ENCODE assay signal across 1 cellular context in the genomic region with DNA sequence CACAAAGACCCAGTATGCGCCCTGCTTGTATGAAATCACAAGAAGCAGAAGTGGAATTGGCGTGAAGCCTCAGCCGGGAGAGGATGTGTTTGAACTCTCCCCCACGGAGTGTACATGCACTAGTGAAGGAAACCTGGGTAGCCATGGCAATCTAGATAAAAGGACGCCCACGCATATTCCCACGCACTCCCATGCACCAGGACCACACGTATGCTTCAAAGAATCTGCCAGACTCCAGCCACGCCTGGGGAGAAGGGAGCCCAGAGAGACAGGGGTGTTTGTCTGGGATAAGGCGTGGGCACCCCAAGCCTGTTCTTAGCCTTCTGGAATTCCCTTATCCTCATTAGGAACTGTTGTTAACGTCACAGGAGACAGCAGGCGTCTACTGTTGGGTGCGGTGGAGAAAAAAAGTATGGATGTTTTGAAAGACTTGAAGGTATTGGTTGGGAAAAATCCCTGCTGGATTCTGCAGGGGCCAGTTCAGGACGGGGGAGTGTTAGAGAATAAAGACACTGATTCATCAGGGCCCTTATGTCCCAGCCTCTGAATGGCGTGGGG.
TF ChIP-seq lines count a peak whose summit lies in the region.

No MANE protein-coding gene starts in this region.

TF ChIP-seq in K562, 482 proteins besides CTCF, POLR2A, EP300 and RAD21 (continued from another document and continues in another):
- TF ChIP-seq TBP (optimal IDR thresholded peaks at IDR 0.05; ENCODE audit: low read depth, low read length) = no peak
- 0 out of 2 replicates have a peak, but pooled peaks have one; percentile 16 for TF ChIP-seq MTA1 (IDR thresholded peaks at IDR 0.05; ENCODE audit: borderline replicate concordance)
- no peak for TF ChIP-seq OTX1 (CRISPR knock-in tag; IDR thresholded peaks at IDR 0.05)
- TF ChIP-seq CXXC5 (CRISPR knock-in tag; IDR thresholded peaks at IDR 0.05) = 0 out of 2 replicates have a peak, but pooled peaks have one; percentile 8
- peak; percentile 53 to 59 for TF ChIP-seq NRF1 (conservative IDR thresholded peaks at IDR 0.05 in 1 of 2, IDR thresholded peaks at IDR 0.05 in 1 of 2)
- TF ChIP-seq, protein P1, sequence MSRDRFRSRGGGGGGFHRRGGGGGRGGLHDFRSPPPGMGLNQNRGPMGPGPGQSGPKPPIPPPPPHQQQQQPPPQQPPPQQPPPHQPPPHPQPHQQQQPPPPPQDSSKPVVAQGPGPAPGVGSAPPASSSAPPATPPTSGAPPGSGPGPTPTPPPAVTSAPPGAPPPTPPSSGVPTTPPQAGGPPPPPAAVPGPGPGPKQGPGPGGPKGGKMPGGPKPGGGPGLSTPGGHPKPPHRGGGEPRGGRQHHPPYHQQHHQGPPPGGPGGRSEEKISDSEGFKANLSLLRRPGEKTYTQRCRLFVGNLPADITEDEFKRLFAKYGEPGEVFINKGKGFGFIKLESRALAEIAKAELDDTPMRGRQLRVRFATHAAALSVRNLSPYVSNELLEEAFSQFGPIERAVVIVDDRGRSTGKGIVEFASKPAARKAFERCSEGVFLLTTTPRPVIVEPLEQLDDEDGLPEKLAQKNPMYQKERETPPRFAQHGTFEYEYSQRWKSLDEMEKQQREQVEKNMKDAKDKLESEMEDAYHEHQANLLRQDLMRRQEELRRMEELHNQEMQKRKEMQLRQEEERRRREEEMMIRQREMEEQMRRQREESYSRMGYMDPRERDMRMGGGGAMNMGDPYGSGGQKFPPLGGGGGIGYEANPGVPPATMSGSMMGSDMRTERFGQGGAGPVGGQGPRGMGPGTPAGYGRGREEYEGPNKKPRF (IDR thresholded peaks at IDR 0.05; ENCODE audit: low read depth, low read length) = no peak
- TF ChIP-seq ZNF589 (CRISPR knock-in tag; IDR thresholded peaks at IDR 0.05; ENCODE audit: low read depth) = 0 out of 2 replicates have a peak, but pooled peaks have one; percentile 27
- TF ChIP-seq EGR1 (conservative IDR thresholded peaks at IDR 0.05) = peak; percentile 99
- TF ChIP-seq ZKSCAN8 (CRISPR knock-in tag; IDR thresholded peaks at IDR 0.05) = no peak
- no peak for TF ChIP-seq MCM2 (IDR thresholded peaks at IDR 0.05; ENCODE audit: low read depth)
- TF ChIP-seq ZNF239 (CRISPR knock-in tag; IDR thresholded peaks at IDR 0.05) = no peak
- TF ChIP-seq SMARCE1 (IDR thresholded peaks at IDR 0.05) = peak; percentile 32; the same call in 1 of the 2 replicates
- 0 out of 2 replicates have a peak, but pooled peaks have one; percentile 13 for TF ChIP-seq JUN (IDR thresholded peaks at IDR 0.05; ENCODE audit: borderline replicate concordance, low read depth, low read length)
- no peak for TF ChIP-seq JUN (CRISPR knock-in tag; IDR thresholded peaks at IDR 0.05; ENCODE audit: borderline replicate concordance)
- TF ChIP-seq YBX1 (IDR thresholded peaks at IDR 0.05) = no peak
- TF ChIP-seq KDM1A (IDR thresholded peaks at IDR 0.05) = peak; percentile 33 to 60; a peak in 2 of 4 replicates
- 0 out of 2 replicates have a peak, but pooled peaks have one; percentile 10 for TF ChIP-seq ATF7 (IDR thresholded peaks at IDR 0.05)
- no peak for TF ChIP-seq ZNF175 (CRISPR knock-in tag; IDR thresholded peaks at IDR 0.05; ENCODE audit: low read depth)
- TF ChIP-seq GABPB2 (CRISPR knock-in tag; conservative IDR thresholded peaks at IDR 0.05) = no peak
- TF ChIP-seq ZNF551 (CRISPR knock-in tag; IDR thresholded peaks at IDR 0.05) = no peak
- no peak for TF ChIP-seq PHTF2 (CRISPR knock-in tag; IDR thresholded peaks at IDR 0.05)
- TF ChIP-seq DPF2 (IDR thresholded peaks at IDR 0.05) = 0 out of 2 replicates have a peak, but pooled peaks have one; percentile 25
- no peak for TF ChIP-seq EP400 (IDR thresholded peaks at IDR 0.05)
- TF ChIP-seq, protein P2, sequence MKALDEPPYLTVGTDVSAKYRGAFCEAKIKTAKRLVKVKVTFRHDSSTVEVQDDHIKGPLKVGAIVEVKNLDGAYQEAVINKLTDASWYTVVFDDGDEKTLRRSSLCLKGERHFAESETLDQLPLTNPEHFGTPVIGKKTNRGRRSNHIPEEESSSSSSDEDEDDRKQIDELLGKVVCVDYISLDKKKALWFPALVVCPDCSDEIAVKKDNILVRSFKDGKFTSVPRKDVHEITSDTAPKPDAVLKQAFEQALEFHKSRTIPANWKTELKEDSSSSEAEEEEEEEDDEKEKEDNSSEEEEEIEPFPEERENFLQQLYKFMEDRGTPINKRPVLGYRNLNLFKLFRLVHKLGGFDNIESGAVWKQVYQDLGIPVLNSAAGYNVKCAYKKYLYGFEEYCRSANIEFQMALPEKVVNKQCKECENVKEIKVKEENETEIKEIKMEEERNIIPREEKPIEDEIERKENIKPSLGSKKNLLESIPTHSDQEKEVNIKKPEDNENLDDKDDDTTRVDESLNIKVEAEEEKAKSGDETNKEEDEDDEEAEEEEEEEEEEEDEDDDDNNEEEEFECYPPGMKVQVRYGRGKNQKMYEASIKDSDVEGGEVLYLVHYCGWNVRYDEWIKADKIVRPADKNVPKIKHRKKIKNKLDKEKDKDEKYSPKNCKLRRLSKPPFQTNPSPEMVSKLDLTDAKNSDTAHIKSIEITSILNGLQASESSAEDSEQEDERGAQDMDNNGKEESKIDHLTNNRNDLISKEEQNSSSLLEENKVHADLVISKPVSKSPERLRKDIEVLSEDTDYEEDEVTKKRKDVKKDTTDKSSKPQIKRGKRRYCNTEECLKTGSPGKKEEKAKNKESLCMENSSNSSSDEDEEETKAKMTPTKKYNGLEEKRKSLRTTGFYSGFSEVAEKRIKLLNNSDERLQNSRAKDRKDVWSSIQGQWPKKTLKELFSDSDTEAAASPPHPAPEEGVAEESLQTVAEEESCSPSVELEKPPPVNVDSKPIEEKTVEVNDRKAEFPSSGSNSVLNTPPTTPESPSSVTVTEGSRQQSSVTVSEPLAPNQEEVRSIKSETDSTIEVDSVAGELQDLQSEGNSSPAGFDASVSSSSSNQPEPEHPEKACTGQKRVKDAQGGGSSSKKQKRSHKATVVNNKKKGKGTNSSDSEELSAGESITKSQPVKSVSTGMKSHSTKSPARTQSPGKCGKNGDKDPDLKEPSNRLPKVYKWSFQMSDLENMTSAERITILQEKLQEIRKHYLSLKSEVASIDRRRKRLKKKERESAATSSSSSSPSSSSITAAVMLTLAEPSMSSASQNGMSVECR (CRISPR knock-in tag; IDR thresholded peaks at IDR 0.05) = no peak
- no peak for TF ChIP-seq TRIM24 (IDR thresholded peaks at IDR 0.05)
- TF ChIP-seq ETV5 (CRISPR knock-in tag; IDR thresholded peaks at IDR 0.05; ENCODE audit: low read depth) = no peak
- TF ChIP-seq FUS (optimal IDR thresholded peaks at IDR 0.05; ENCODE audit: low read depth, low read length) = no peak
- no peak for TF ChIP-seq ZNF324 (CRISPR knock-in tag; IDR thresholded peaks at IDR 0.05)
- TF ChIP-seq, protein P3, sequence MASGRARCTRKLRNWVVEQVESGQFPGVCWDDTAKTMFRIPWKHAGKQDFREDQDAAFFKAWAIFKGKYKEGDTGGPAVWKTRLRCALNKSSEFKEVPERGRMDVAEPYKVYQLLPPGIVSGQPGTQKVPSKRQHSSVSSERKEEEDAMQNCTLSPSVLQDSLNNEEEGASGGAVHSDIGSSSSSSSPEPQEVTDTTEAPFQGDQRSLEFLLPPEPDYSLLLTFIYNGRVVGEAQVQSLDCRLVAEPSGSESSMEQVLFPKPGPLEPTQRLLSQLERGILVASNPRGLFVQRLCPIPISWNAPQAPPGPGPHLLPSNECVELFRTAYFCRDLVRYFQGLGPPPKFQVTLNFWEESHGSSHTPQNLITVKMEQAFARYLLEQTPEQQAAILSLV (tag; IDR thresholded peaks at IDR 0.05) = no peak
- peak; percentile 47; the same call in 1 of the 2 replicates for TF ChIP-seq TARDBP (IDR thresholded peaks at IDR 0.05)
- TF ChIP-seq, protein P4, sequence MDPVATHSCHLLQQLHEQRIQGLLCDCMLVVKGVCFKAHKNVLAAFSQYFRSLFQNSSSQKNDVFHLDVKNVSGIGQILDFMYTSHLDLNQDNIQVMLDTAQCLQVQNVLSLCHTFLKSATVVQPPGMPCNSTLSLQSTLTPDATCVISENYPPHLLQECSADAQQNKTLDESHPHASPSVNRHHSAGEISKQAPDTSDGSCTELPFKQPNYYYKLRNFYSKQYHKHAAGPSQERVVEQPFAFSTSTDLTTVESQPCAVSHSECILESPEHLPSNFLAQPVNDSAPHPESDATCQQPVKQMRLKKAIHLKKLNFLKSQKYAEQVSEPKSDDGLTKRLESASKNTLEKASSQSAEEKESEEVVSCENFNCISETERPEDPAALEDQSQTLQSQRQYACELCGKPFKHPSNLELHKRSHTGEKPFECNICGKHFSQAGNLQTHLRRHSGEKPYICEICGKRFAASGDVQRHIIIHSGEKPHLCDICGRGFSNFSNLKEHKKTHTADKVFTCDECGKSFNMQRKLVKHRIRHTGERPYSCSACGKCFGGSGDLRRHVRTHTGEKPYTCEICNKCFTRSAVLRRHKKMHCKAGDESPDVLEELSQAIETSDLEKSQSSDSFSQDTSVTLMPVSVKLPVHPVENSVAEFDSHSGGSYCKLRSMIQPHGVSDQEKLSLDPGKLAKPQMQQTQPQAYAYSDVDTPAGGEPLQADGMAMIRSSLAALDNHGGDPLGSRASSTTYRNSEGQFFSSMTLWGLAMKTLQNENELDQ (CRISPR knock-in tag; IDR thresholded peaks at IDR 0.05; ENCODE audit: borderline replicate concordance) = no peak
- TF ChIP-seq, protein P5, sequence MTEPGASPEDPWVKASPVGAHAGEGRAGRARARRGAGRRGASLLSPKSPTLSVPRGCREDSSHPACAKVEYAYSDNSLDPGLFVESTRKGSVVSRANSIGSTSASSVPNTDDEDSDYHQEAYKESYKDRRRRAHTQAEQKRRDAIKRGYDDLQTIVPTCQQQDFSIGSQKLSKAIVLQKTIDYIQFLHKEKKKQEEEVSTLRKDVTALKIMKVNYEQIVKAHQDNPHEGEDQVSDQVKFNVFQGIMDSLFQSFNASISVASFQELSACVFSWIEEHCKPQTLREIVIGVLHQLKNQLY (CRISPR knock-in tag; conservative IDR thresholded peaks at IDR 0.05) = no peak
- TF ChIP-seq CTBP1 (IDR thresholded peaks at IDR 0.05; ENCODE audit: borderline replicate concordance) = 0 out of 2 replicates have a peak, but pooled peaks have one; percentile 21
- TF ChIP-seq, protein P6, sequence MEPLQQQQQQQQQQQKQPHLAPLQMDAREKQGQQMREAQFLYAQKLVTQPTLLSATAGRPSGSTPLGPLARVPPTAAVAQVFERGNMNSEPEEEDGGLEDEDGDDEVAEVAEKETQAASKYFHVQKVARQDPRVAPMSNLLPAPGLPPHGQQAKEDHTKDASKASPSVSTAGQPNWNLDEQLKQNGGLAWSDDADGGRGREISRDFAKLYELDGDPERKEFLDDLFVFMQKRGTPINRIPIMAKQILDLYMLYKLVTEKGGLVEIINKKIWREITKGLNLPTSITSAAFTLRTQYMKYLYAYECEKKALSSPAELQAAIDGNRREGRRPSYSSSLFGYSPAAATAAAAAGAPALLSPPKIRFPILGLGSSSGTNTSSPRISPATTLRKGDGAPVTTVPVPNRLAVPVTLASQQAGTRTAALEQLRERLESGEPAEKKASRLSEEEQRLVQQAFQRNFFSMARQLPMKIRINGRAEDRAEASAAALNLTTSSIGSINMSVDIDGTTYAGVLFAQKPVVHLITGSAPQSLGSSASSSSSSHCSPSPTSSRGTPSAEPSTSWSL (CRISPR knock-in tag; IDR thresholded peaks at IDR 0.05; ENCODE audit: borderline replicate concordance) = no peak
- TF ChIP-seq, protein P7, sequence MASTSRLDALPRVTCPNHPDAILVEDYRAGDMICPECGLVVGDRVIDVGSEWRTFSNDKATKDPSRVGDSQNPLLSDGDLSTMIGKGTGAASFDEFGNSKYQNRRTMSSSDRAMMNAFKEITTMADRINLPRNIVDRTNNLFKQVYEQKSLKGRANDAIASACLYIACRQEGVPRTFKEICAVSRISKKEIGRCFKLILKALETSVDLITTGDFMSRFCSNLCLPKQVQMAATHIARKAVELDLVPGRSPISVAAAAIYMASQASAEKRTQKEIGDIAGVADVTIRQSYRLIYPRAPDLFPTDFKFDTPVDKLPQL (IDR thresholded peaks at IDR 0.05; ENCODE audit: extremely low read depth, insufficient read length) = no peak
- TF ChIP-seq POLR2AphosphoS2 (IDR thresholded peaks at IDR 0.05; ENCODE audit: low read length) = no peak
- no peak for TF ChIP-seq MTA3 (IDR thresholded peaks at IDR 0.05; ENCODE audit: borderline replicate concordance)
- TF ChIP-seq, protein P8, sequence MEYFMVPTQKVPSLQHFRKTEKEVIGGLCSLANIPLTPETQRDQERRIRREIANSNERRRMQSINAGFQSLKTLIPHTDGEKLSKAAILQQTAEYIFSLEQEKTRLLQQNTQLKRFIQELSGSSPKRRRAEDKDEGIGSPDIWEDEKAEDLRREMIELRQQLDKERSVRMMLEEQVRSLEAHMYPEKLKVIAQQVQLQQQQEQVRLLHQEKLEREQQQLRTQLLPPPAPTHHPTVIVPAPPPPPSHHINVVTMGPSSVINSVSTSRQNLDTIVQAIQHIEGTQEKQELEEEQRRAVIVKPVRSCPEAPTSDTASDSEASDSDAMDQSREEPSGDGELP (CRISPR knock-in tag; IDR thresholded peaks at IDR 0.05; ENCODE audit: borderline replicate concordance) = no peak; the same call in 1 of the 2 replicates
- TF ChIP-seq KLF1 (tag; IDR thresholded peaks at IDR 0.05) = no peak
- peak in 1 of 2 experiments; percentile 16; a peak in 1 of 4 replicates for TF ChIP-seq RCOR1 (IDR thresholded peaks at IDR 0.05; ENCODE audit: borderline replicate concordance in 1 of 2, low read depth in 2 of 2, low read length in 2 of 2)
- peak; percentile 82; the same call in 1 of the 2 replicates for TF ChIP-seq PHF21A (IDR thresholded peaks at IDR 0.05; ENCODE audit: borderline replicate concordance, low read depth)
- TF ChIP-seq ZFP1 (CRISPR knock-in tag; IDR thresholded peaks at IDR 0.05) = no peak
- TF ChIP-seq SPI1 (IDR thresholded peaks at IDR 0.05; ENCODE audit: borderline replicate concordance, low read depth, low read length) = peak; percentile 81
- peak; percentile 52 for TF ChIP-seq CBFA2T3 (IDR thresholded peaks at IDR 0.05)
- TF ChIP-seq, protein P9, sequence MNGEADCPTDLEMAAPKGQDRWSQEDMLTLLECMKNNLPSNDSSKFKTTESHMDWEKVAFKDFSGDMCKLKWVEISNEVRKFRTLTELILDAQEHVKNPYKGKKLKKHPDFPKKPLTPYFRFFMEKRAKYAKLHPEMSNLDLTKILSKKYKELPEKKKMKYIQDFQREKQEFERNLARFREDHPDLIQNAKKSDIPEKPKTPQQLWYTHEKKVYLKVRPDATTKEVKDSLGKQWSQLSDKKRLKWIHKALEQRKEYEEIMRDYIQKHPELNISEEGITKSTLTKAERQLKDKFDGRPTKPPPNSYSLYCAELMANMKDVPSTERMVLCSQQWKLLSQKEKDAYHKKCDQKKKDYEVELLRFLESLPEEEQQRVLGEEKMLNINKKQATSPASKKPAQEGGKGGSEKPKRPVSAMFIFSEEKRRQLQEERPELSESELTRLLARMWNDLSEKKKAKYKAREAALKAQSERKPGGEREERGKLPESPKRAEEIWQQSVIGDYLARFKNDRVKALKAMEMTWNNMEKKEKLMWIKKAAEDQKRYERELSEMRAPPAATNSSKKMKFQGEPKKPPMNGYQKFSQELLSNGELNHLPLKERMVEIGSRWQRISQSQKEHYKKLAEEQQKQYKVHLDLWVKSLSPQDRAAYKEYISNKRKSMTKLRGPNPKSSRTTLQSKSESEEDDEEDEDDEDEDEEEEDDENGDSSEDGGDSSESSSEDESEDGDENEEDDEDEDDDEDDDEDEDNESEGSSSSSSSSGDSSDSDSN (IDR thresholded peaks at IDR 0.05; ENCODE audit: borderline replicate concordance in 1 of 2, low read depth in 2 of 2, low read length in 2 of 2) = 0 out of 4 replicates have a peak, but pooled peaks of 1 of the 2 experiments have one; percentile 23
- TF ChIP-seq SIRT6 (IDR thresholded peaks at IDR 0.05; ENCODE audit: low read depth, low read length) = no peak
